10 cellular contexts compared by ENCODE assay signal in the genomic region with DNA sequence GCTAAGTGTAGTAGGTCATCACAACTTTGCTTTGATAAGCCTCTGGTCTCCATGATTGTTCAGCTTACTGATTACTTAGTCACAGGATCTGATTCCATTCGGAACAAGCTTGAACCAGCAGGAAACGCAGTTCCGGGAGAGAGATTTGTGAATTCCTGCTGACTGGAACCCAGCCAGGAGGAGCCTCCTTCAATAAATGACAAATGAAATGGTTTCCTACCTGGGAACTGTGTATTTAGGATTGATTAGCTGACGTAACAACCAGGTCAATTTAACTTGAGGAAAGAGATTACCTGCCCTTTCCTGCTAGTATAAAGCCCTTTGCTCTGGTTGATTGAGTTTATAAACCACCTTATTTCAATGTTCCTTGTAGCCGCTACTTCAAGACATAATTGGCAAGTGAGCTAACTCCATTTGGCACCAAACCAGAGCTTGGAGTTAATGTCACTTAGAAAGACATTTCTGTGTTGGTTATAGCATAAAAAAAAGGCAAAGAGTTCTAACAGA. TPM values are rescaled to one million over a fixed set of nuclear protein-coding genes. Genes with fewer than 3 reads are reported as not detected.
DNase-seq lines count a peak whose midpoint lies in the region; ATAC-seq, FAIRE-seq and TF ChIP-seq lines count a peak whose summit lies in the region.
"Had no signal": no experiment of that assay in that cellular context is flagged by ENCODE, and none has a peak within 500 bp of the region (broad histone marks: within the 10 kb centered on the region; RNA-seq: fewer than 3 reads in every experiment).

No MANE protein-coding gene starts in this region.

- H3K4me3 Mint-ChIP-seq in MCF 10A (ENCODE audit: unreplicated experiment) = peak overlapping the region; percentile 40

- no peaks in the 10 kb centered on the region for H3K9me3 Mint-ChIP-seq in MCF 10A (ENCODE audit: unreplicated experiment)

- in situ Hi-C loops in transverse colon (cut with MboI; ENCODE audit: low pct_ligation_motif_present in 1 of 4, low pct_unique_long_range_greater_than_20kb in 1 of 4, low sequenced_read_pairs in 3 of 4) = no loop called here

- H3K27ac Mint-ChIP-seq in MCF 10A (ENCODE audit: low read depth, unreplicated experiment) = peak overlapping the region; percentile 54

- H3K4me3 ChIP-seq in breast epithelium (no peak overlapping the region), transverse colon (no peak overlapping the region)
- H3K4me3 ChIP-seq: left ventricle myocardium inferior had no signal

- peaks cover 15% of the 10 kb centered on the region for H3K4me1 Mint-ChIP-seq in MCF 10A (ENCODE audit: insufficient read depth, unreplicated experiment)

- no peak for TF ChIP-seq CTCF in MCF 10A (IDR thresholded peaks at IDR 0.05; ENCODE audit: unreplicated experiment)
- TF ChIP-seq CTCF in breast epithelium (IDR thresholded peaks at IDR 0.05) = no peak
- no peak for TF ChIP-seq CTCF in transverse colon (IDR thresholded peaks at IDR 0.05)
- no peak for TF ChIP-seq CTCF in D721Med (IDR thresholded peaks at IDR 0.05; ENCODE audit: insufficient read depth, missing control alignments)

- H3K27me3 Mint-ChIP-seq in MCF 10A (ENCODE audit: insufficient read depth, unreplicated experiment) = no peaks in the 10 kb centered on the region

- no TSS peak for BruUV-seq in MCF 10A (replicated peaks; lab: Mats Ljungman, UMichigan)

- POLR2A ChIA-PET in MCF 10A (lab: Yijun Ruan, JAX) = interaction anchor here (0.7 to 4.1 kb wide), 8 partner anchors 9 to 1261 kb away, joined by 3 to 32 read pairs (median 4); partner anchors contain the start of genes SPATS2 and TROAP

- no peaks in the 10 kb centered on the region for H3K9me3 ChIP-seq in breast epithelium
- H3K9me3 ChIP-seq in transverse colon = no peaks in the 10 kb centered on the region
- H3K9me3 ChIP-seq: left ventricle myocardium inferior had no signal

- no peaks in the 10 kb centered on the region for H3K36me3 Mint-ChIP-seq in MCF 10A (ENCODE audit: insufficient read depth, unreplicated experiment)

- H3K36me3 ChIP-seq in breast epithelium (no peaks in the 10 kb centered on the region), transverse colon (peaks cover 0 to 7% (median 0%) of the 10 kb centered on the region in 4 donors)

- TF ChIP-seq EP300 in transverse colon (IDR thresholded peaks at IDR 0.05; ENCODE audit: low read depth) = no peak

- no peaks in the 10 kb centered on the region for H3K27me3 ChIP-seq in breast epithelium
- no peaks in the 10 kb centered on the region for H3K27me3 ChIP-seq in transverse colon

- intact Hi-C loops in MCF 10A (cut with micrococcal nuclease) (no loop called here), breast epithelium (cut with DNase I; ENCODE audit: low total_unique reads) (no loop called here), transverse colon (cut with DNase I; ENCODE audit: low total_unique reads) (no loop called here)

- peak; percentile 69 for DNase-seq in MCF 10A (ENCODE audit: unreplicated experiment)
- no peak for DNase-seq in breast epithelium (ENCODE audit: low spot score in 2 of 2)
- peak; percentile 13 for DNase-seq in amniotic stem cell (lab: John Stamatoyannopoulos, UW)
- DNase-seq in transverse colon = peak; percentile 55
- no peak for DNase-seq in D721Med (ENCODE audit: insufficient read length, low spot score)
- no peak for DNase-seq in NCI-H526 (lab: John Stamatoyannopoulos, UW)
- DNase-seq: effector CD8-positive, alpha-beta T cell; left ventricle myocardium inferior had no signal

- WGBS in transverse colon (ENCODE audit: low coverage in 1 of 2), 2 donors = 40 to 55% methylated on average over 5 of the region's 5 CpGs

- H3K27ac ChIP-seq in breast epithelium (no peak overlapping the region), transverse colon (peak overlapping the region in 2 of 4 donors; percentile 5 to 26)
- H3K27ac ChIP-seq: left ventricle myocardium inferior had no signal

- FAIRE-seq in islet of Langerhans (lab: Jason Lieb, UNC) (peak; percentile 76), D721Med (lab: Jason Lieb, UNC) (no peak)

- CTCF ChIA-PET in MCF 10A (lab: Yijun Ruan, JAX) = interaction anchor here (0.5 to 14.9 kb wide), 6 partner anchors 10 to 215 kb away, joined by 3 to 288 read pairs (median 6); no protein-coding TSS in a partner anchor

- ATAC-seq in HG02870 (IDR thresholded peaks at IDR 0.05; ENCODE audit: unreplicated experiment) = no peak

- no peaks in the 10 kb centered on the region for H3K4me1 ChIP-seq in breast epithelium
- peaks cover 0 to 4% (median 0%) of the 10 kb centered on the region in 4 donors for H3K4me1 ChIP-seq in transverse colon
- H3K4me1 ChIP-seq: left ventricle myocardium inferior had no signal

- no peak for TF ChIP-seq POLR2A in breast epithelium (IDR thresholded peaks at IDR 0.05)
- TF ChIP-seq POLR2A in transverse colon (IDR thresholded peaks at IDR 0.05) = no peak

RNA-seq across cellular contexts. Expression of gene KCNH3, which starts 35.1 kb away (rescaled TPM):
- not detected in 2 replicates for total RNA-seq in MCF 10A (2022)
- 1 to 10 TPM in 1 of 3 donors, under 1 TPM in 1, not detected in 1; 0.66 to 1.3 TPM for total RNA-seq in breast epithelium
- total RNA-seq in transverse colon = under 1 TPM in 2 of 4 donors, not detected in 2; 0.32 to 0.80 TPM

Comparison
In these comparisons a context has a peak if more than half of its experiments do, and no peak if none do; other contexts are left out.
1. DNase-seq: peak in MCF 10A (single experiment), amniotic stem cell (single experiment) and transverse colon (single experiment); none in breast epithelium (0 of 2), D721Med (single experiment) and NCI-H526 (0 of 2).